ENCODE assay signal across 20 cellular contexts in the genomic region with DNA sequence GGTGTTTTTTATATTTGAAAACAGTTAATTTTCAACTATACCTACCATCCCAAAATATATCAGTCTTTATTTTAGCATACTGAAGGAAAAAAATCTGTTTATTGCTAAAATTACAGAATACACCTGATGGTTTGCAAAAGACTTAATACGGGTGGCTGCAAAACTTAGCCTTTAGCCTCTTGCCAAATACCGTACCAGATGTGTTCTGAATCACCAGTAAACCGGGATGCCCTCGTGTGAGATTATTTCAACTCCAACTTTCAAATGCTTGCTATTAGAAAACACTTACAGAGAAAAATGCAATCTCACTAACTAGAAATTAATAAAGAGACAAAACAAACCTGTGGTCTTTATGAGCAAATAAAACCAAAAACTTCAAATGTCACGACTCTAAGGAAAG. TPM values are rescaled to one million over a fixed set of nuclear protein-coding genes. Genes with fewer than 3 reads are reported as not detected.
DNase-seq lines count a peak whose midpoint lies in the region; FAIRE-seq and TF ChIP-seq lines count a peak whose summit lies in the region.
"Had no signal": no experiment of that assay in that cellular context is flagged by ENCODE, and none has a peak within 500 bp of the region (broad histone marks: within the 10 kb centered on the region; RNA-seq: fewer than 3 reads in every experiment).

No MANE protein-coding gene starts in this region.

- H2AFZ ChIP-seq in GM23248 (no peak overlapping the region), PC-9 (no peak overlapping the region)

- H3K27ac ChIP-seq in GM23248 (no peak overlapping the region), PC-9 (no peak overlapping the region)
- H3K27ac ChIP-seq: KMS-11, SK-N-MC had no signal

- H3K36me3 ChIP-seq in GM23248 (ENCODE audit: low read depth) (no peaks in the 10 kb centered on the region), PC-9 (ENCODE audit: low read depth) (no peaks in the 10 kb centered on the region)
- H3K36me3 ChIP-seq: BE2C had no signal

- no peak overlapping the region for H3K9ac ChIP-seq in GM23248
- H3K9ac ChIP-seq: KMS-11 had no signal

- H3K4me1 ChIP-seq in GM23248 (ENCODE audit: insufficient read depth), result peaks cover 32% of the 10 kb centered on the region
- no peaks in the 10 kb centered on the region for H3K4me1 ChIP-seq in PC-9 (replicated peaks; ENCODE audit: insufficient read depth)
- H3K4me1 ChIP-seq: BE2C had no signal

- H3F3A ChIP-seq in GM23248 (ENCODE audit: insufficient read depth) (peaks cover 17% of the 10 kb centered on the region; the same call in 1 of the 2 replicates), PC-9 (ENCODE audit: insufficient read depth, low read depth) (no peaks in the 10 kb centered on the region)

- DNase-seq in AG08395 (ENCODE audit: low spot score) (peak; percentile 40), GM23248 (peak; percentile 77), iris pigment epithelial cell (ENCODE audit: low read depth) (peak; percentile 65), NCI-H1694 treated with DMSO at 0.1 percent for 48 hours (lab: John Stamatoyannopoulos, UW) (no peak), NCI-H510A treated with DMSO at 0.1 percent for 48 hours (lab: John Stamatoyannopoulos, UW) (no peak), PC-9 (no peak)
- DNase-seq: 8988T, BE2C, MV-4-11, NCI-H1694, NCI-H2081 treated with DMSO at 0.1 percent for 48 hours, NCI-H2171 treated with DMSO at 0.1 percent for 48 hours, NCI-H526, OCI-M1, Right ventricle myocardium superior had no signal

- H4K20me1 ChIP-seq in GM23248 (ENCODE audit: insufficient read depth), result 0 out of 2 replicates have a peak, but pooled peaks cover 9% of the 10 kb centered on the region
- H4K20me1 ChIP-seq in PC-9 (ENCODE audit: insufficient read depth), result no peaks in the 10 kb centered on the region

- POLR2A ChIA-PET in PC-9 (lab: Charles Lee; ENCODE audit: unreplicated experiment), result no interaction called here

- H3K9me2 ChIP-seq in GM23248 (ENCODE audit: insufficient read depth) (no peaks in the 10 kb centered on the region), PC-9 (ENCODE audit: insufficient read depth) (no peaks in the 10 kb centered on the region)

- TF ChIP-seq CTCF in PC-9 (conservative IDR thresholded peaks at IDR 0.05), result no peak

- peak; percentile 31 for FAIRE-seq in endometrium (lab: Jason Lieb, UNC)
- FAIRE-seq: D721Med, HTR-8/SVneo had no signal

- in situ Hi-C loops in GM23248 (cut with MboI), result no loop called here

- H3K9me3 ChIP-seq in GM23248 (ENCODE audit: low read depth) (no peaks in the 10 kb centered on the region), PC-9 (ENCODE audit: insufficient read depth, low read depth) (no peaks in the 10 kb centered on the region)
- H3K9me3 ChIP-seq: BE2C had no signal

- H3K4me3 ChIP-seq in GM23248 (no peak overlapping the region), PC-9 (no peak overlapping the region)
- H3K4me3 ChIP-seq: SK-N-MC had no signal

- no TSS peak for BruUV-seq in PC-9 (replicated peaks; lab: Mats Ljungman, UMichigan)

- peaks cover 100% of the 10 kb centered on the region for H3K79me2 ChIP-seq in GM23248 (ENCODE audit: insufficient read depth)
- peaks cover 20% of the 10 kb centered on the region; the same call in 1 of the 2 replicates for H3K79me2 ChIP-seq in PC-9 (ENCODE audit: low read depth)

- intact Hi-C loops in PC-9 (cut with micrococcal nuclease; ENCODE audit: unreplicated experiment), result no loop called here

- H3K27me3 ChIP-seq in GM23248 (replicated peaks; ENCODE audit: insufficient read depth), result no peaks in the 10 kb centered on the region
- no peaks in the 10 kb centered on the region for H3K27me3 ChIP-seq in PC-9 (ENCODE audit: insufficient read depth, low read depth)
- H3K27me3 ChIP-seq: BE2C had no signal

- H3K4me2 ChIP-seq in GM23248 (ENCODE audit: unreplicated experiment), result no peak overlapping the region
- H3K4me2 ChIP-seq in PC-9, result no peak overlapping the region
- H3K4me2 ChIP-seq: KMS-11 had no signal

- 25 to 26% methylated on average over 5 of the region's 5 CpGs for WGBS in GM23248 (ENCODE audit: low coverage in 1 of 2, low lambda C conversion rate in 2 of 2, missing lambda C conversion rate in 2 of 2), 2 experiments

- CTCF ChIA-PET in PC-9 (lab: Charles Lee), result no interaction called here

RNA-seq across cellular contexts. Expression of a gene that starts 36.0 kb away (rescaled TPM):
- total RNA-seq in GM23248 (2014; rRNA removed; shearing (Covaris generic)), result 25.1 and 31.7 TPM in 2 replicates
- polyA plus RNA-seq in GM23248 (2016; fragmentation: Nextera tagmentation; extraction: Ambion mirVana), result 24.0 and 25.0 TPM in 2 replicates
- 22.9 and 23.8 TPM in 2 replicates for total RNA-seq in PC-9 (2021)

Comparison
In these comparisons a context has a peak if more than half of its experiments do, and no peak if none do; other contexts are left out.
1. DNase-seq: peak in AG08395 (single experiment), GM23248 (single experiment) and iris pigment epithelial cell (single experiment); none in NCI-H1694 treated with DMSO at 0.1 percent for 48 hours (single experiment), NCI-H510A treated with DMSO at 0.1 percent for 48 hours (single experiment) and PC-9 (0 of 2).